In the genomic region with DNA sequence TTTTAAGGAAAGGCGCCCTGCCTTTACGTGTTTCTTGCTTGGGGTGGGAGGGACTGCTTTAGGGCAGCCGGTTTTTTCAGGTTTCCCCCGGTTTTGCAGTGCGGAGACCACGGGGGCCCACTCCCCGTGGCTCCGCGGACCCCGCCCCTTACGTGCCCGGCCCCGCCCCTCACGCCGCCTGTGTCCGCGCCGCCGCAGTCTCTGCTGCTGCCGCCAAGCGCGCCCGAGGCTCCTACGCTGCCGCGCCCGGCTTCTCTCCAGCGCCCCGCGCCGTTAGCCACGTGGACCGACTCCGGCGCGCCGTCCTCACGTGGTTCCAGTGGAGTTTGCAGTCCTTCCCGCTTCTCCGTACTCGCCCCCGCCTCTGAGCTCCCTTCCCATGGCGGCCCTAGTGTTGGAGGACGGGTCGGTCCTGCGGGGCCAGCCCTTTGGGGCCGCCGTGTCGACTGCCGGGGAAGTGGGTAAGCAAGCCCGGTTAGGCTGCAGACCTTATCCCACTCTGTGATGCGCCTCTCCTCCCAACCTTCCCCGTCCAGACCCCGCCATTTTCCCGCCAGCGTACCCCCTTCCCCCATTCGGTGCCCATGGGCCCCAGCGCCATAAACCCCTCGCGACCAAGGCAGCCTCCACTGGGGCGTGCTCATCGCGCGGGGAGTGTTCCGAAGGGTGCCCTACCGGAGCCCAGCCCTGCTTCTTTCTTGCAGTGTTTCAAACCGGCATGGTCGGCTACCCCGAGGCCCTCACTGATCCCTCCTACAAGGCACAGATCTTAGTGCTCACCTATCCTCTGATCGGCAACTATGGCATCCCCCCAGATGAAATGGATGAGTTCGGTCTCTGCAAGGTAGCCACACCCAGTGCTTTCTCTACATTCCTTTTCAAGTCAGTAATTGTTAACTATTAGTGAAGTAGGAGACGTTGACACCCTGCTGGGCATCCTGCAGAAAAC, we compare ENCODE assay signal across 8 cellular contexts. TPM values are rescaled to one million over a fixed set of nuclear protein-coding genes. Genes with fewer than 3 reads are reported as not detected.
DNase-seq lines count a peak whose midpoint lies in the region; ATAC-seq and TF ChIP-seq lines count a peak whose summit lies in the region.

A gene (plus strand): TSS at position 197 of the 949 bp plus-strand sequence. CDS start 183 bp downstream, at position 380.

- peak within 1 kb of the TSS; percentile 54 to 63 (median 56) for H3K4me3 ChIP-seq in transverse colon

- DNase-seq in GM10266 (ENCODE audit: extremely low spot score): peak; percentile 91
- DNase-seq in NCI-H1105 (lab: John Stamatoyannopoulos, UW): peak; percentile 83
- DNase-seq in SW 1271 (lab: John Stamatoyannopoulos, UW): peak; percentile 71 to 89
- peak; percentile 81 for DNase-seq in activated naive CD8-positive, alpha-beta T cell treated with anti-CD3 and anti-CD28 coated beads, Interleukin-2, amount 50 U/mL, for 16 hours (ENCODE audit: low read depth, low spot score)
- peak; percentile 93 for DNase-seq in Right ventricle myocardium superior
- DNase-seq in pons (ENCODE audit: low spot score): peak; percentile 67
- peak; percentile 90 for DNase-seq in transverse colon

- intact Hi-C loops in Right ventricle myocardium superior (cut with DNase I) (no loop called here), transverse colon (cut with DNase I; ENCODE audit: low total_unique reads) (loop anchor here (10.0 kb wide), 1 partner anchor 83 kb away; a partner anchor contains a TSS)

- H3K4me1 ChIP-seq in transverse colon: peaks cover 15 to 27% (median 18%) of the 10 kb centered on the region in 4 donors

- H3K36me3 ChIP-seq in transverse colon: peaks cover 0 to 7% (median 2%) of the 10 kb centered on the region in 4 donors

- no peak for TF ChIP-seq EP300 in transverse colon (IDR thresholded peaks at IDR 0.05; ENCODE audit: low read depth)

- in situ Hi-C loops in transverse colon (cut with MboI; ENCODE audit: low pct_ligation_motif_present in 1 of 4, low pct_unique_long_range_greater_than_20kb in 1 of 4, low sequenced_read_pairs in 3 of 4): loop anchor here in 1 of 4 donors (25.0 kb wide), 1 partner anchor 105 kb away; a partner anchor contains a TSS

- H3K9me3 ChIP-seq in transverse colon: no peaks in the 10 kb centered on the region

- ATAC-seq in HG02588 (IDR thresholded peaks at IDR 0.05; ENCODE audit: unreplicated experiment) (peak; percentile 67), Right ventricle myocardium superior (ENCODE audit: poor library complexity) (peak; percentile 96)

- TF ChIP-seq CTCF in GM10266 (IDR thresholded peaks at IDR 0.05; ENCODE audit: control insufficient read depth, insufficient read depth, low read depth, missing control alignments) (peak; percentile 39), transverse colon (IDR thresholded peaks at IDR 0.05) (peak; percentile 16 to 54 (median 29))

- H3K27ac ChIP-seq in transverse colon: peak within 1 kb of the TSS; percentile 70 to 81 (median 78)

- TF ChIP-seq POLR2A in transverse colon (IDR thresholded peaks at IDR 0.05): peak; percentile 48

- no peaks in the 10 kb centered on the region for H3K27me3 ChIP-seq in transverse colon

- WGBS in transverse colon (ENCODE audit: low coverage in 1 of 2), 2 donors: 1 to 10% methylated on average over 2 to 70 of the region's 72 CpGs

RNA-seq across cellular contexts. Expression of the gene that starts here (rescaled TPM):
- total RNA-seq in Right ventricle myocardium superior (8.6 TPM), transverse colon (10 to 100 TPM; 11.9 to 25.9 (median 16.6) TPM)

Comparison
In these comparisons a context has a peak if more than half of its experiments do, and no peak if none do; other contexts are left out.
1. Peak in every context shown above with its lines: DNase-seq, ATAC-seq, H3K4me3 ChIP-seq and H3K27ac ChIP-seq.